ENCODE assay signal across 24 cellular contexts in genomic region chr3:94596887-94597537, GRCh38.
DNase-seq lines count a peak whose midpoint lies in the region; ATAC-seq, FAIRE-seq and TF ChIP-seq lines count a peak whose summit lies in the region.
"Had no signal": no experiment of that assay in that cellular context is flagged by ENCODE, and none has a peak within 500 bp of the region (broad histone marks: within the 10 kb centered on the region; RNA-seq: fewer than 3 reads in every experiment).

No MANE protein-coding gene starts in this region.

- POLR2A ChIA-PET in SK-N-SH (lab: Yijun Ruan, JAX): no interaction called here

- H3K4me2 ChIP-seq in SK-N-SH: no peak overlapping the region
- H3K4me2 ChIP-seq: KMS-11 had no signal

- TF ChIP-seq EP300 in SK-N-SH (IDR thresholded peaks at IDR 0.05; ENCODE audit: borderline replicate concordance in 1 of 2, low read depth in 1 of 2, low read length in 1 of 2): no peak

- H3K27me3 Mint-ChIP-seq in activated T-cell treated with anti-CD3 and anti-CD28 coated beads, Interleukin-2, amount 50 U/mL, for 4 hours (ENCODE audit: low read depth): no peaks in the 10 kb centered on the region
- H3K27me3 Mint-ChIP-seq: B cell had no signal

- no peaks in the 10 kb centered on the region for H3K9me3 ChIP-seq in SK-N-SH
- H3K9me3 ChIP-seq: Caco-2, mucosa of descending colon, prostate gland had no signal

- no peak overlapping the region for H3K27ac ChIP-seq in SK-N-SH (ENCODE audit: low read depth in 2 of 2, low read length in 1 of 2)
- H3K27ac ChIP-seq: 22Rv1, epithelial cell of prostate, KMS-11, prostate gland had no signal

- no peak for DNase-seq in SK-N-SH
- DNase-seq in activated T-cell treated with anti-CD3 and anti-CD28 coated beads, Interleukin-2, amount 50 U/mL, for 4 hours: no peak
- no peak for DNase-seq in OCI-M1 (lab: John Stamatoyannopoulos, UW)
- DNase-seq in GM03348 (ENCODE audit: low spot score): no peak
- DNase-seq: activated CD4-positive, alpha-beta T cell treated with anti-CD3 and anti-CD28 coated beads, Interleukin-2, amount 50 U/mL, for 4 hours; activated naive CD4-positive, alpha-beta T cell treated with Interleukin-2 at 50 U/mL for 16 hours; Caco-2; foreskin fibroblast; mucosa of descending colon; NCI-H1048; NCI-H510A treated with DMSO at 0.1 percent for 48 hours; T-helper 1 cell had no signal

- peak; percentile 92 for FAIRE-seq in endometrium (lab: Jason Lieb, UNC)
- FAIRE-seq: urothelium cell line had no signal

- TF ChIP-seq CTCF in SK-N-SH (IDR thresholded peaks at IDR 0.05): no peak

- CTCF ChIA-PET in SK-N-SH (lab: Yijun Ruan, JAX): no interaction called here

- H4K20me1 ChIP-seq in SK-N-SH (ENCODE audit: insufficient read depth): no peaks in the 10 kb centered on the region

- ATAC-seq in SK-N-SH treated with all-trans-retinoic acid at 6 μM for 48 hours (no peak), HG02610 (IDR thresholded peaks at IDR 0.05; ENCODE audit: unreplicated experiment) (peak; percentile 93), HG03095 (IDR thresholded peaks at IDR 0.05; ENCODE audit: unreplicated experiment) (peak; percentile 75)
- ATAC-seq in activated T-cell treated with anti-CD3 and anti-CD28 coated beads, Interleukin-2, amount 50 U/mL, for 4 hours: no peak
- ATAC-seq: HCT116, mucosa of descending colon had no signal

- no peak overlapping the region for H3K9ac ChIP-seq in SK-N-SH
- H3K9ac ChIP-seq: KMS-11 had no signal

- no peaks in the 10 kb centered on the region for H3F3A ChIP-seq in SK-N-SH (replicated peaks; ENCODE audit: insufficient read depth)

- no peak overlapping the region for H3K4me3 ChIP-seq in SK-N-SH (ENCODE audit: low read depth in 2 of 2, low read length in 1 of 2)
- H3K4me3 ChIP-seq: mucosa of descending colon, prostate gland had no signal

- H3K36me3 ChIP-seq in SK-N-SH (replicated peaks in 1 of 2; ENCODE audit: control insufficient read depth in 1 of 2, insufficient read depth in 2 of 2, low read length in 1 of 2): no peaks in the 10 kb centered on the region
- H3K36me3 ChIP-seq: prostate gland had no signal

- no peaks in the 10 kb centered on the region for H3K79me2 ChIP-seq in SK-N-SH (ENCODE audit: insufficient read depth)

- peaks cover 9% of the 10 kb centered on the region for H3K9me3 Mint-ChIP-seq in activated T-cell treated with anti-CD3 and anti-CD28 coated beads, Interleukin-2, amount 50 U/mL, for 4 hours

- H3K9me2 ChIP-seq in SK-N-SH: no peaks in the 10 kb centered on the region

- H3K36me3 Mint-ChIP-seq in activated T-cell treated with anti-CD3 and anti-CD28 coated beads, Interleukin-2, amount 50 U/mL, for 4 hours (ENCODE audit: insufficient read depth): no peaks in the 10 kb centered on the region

- H3K27me3 ChIP-seq in SK-N-SH (ENCODE audit: insufficient read depth): no peaks in the 10 kb centered on the region

- H3K4me1 ChIP-seq in SK-N-SH (ENCODE audit: control insufficient read depth in 1 of 2, insufficient read depth in 2 of 2, low read depth in 1 of 2, low read length in 1 of 2): no peaks in the 10 kb centered on the region
- H3K4me1 ChIP-seq: Caco-2, prostate gland had no signal

- TF ChIP-seq RAD21 in SK-N-SH (IDR thresholded peaks at IDR 0.05; ENCODE audit: low read length): no peak

- no peak overlapping the region for H3K4me3 Mint-ChIP-seq in activated T-cell treated with anti-CD3 and anti-CD28 coated beads, Interleukin-2, amount 50 U/mL, for 4 hours
- H3K4me3 Mint-ChIP-seq: B cell, neural crest cell had no signal

- H3K4me1 Mint-ChIP-seq in activated T-cell treated with anti-CD3 and anti-CD28 coated beads, Interleukin-2, amount 50 U/mL, for 4 hours (ENCODE audit: low read depth): no peaks in the 10 kb centered on the region
- H3K4me1 Mint-ChIP-seq: B cell had no signal

- H2AFZ ChIP-seq in SK-N-SH (ENCODE audit: low read depth): 0 out of 2 replicates have a peak overlapping the region, but pooled peaks have one; percentile 35

- WGBS in SK-N-SH (ENCODE audit: low lambda C conversion rate): 17% methylated on average over 4 of the region's 4 CpGs

TF ChIP-seq in SK-N-SH, 30 proteins besides CTCF, POLR2A, EP300 and RAD21:
- TF ChIP-seq TEAD4 (IDR thresholded peaks at IDR 0.05; ENCODE audit: borderline replicate concordance, insufficient read depth) (no peak), CHD2 (IDR thresholded peaks at IDR 0.05; ENCODE audit: low read length, partially characterized antibody) (no peak), SMC3 (IDR thresholded peaks at IDR 0.05; ENCODE audit: low read depth, low read length) (no peak)
- TF ChIP-seq, protein P1, sequence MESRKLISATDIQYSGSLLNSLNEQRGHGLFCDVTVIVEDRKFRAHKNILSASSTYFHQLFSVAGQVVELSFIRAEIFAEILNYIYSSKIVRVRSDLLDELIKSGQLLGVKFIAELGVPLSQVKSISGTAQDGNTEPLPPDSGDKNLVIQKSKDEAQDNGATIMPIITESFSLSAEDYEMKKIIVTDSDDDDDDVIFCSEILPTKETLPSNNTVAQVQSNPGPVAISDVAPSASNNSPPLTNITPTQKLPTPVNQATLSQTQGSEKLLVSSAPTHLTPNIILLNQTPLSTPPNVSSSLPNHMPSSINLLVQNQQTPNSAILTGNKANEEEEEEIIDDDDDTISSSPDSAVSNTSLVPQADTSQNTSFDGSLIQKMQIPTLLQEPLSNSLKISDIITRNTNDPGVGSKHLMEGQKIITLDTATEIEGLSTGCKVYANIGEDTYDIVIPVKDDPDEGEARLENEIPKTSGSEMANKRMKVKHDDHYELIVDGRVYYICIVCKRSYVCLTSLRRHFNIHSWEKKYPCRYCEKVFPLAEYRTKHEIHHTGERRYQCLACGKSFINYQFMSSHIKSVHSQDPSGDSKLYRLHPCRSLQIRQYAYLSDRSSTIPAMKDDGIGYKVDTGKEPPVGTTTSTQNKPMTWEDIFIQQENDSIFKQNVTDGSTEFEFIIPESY (IDR thresholded peaks at IDR 0.05; ENCODE audit: borderline replicate concordance, low read depth): no peak
TF ChIP-seq in SK-N-SH: peak in this region for 0.

TF ChIP-seq in SK-N-SH treated with all-trans-retinoic acid at 6 μM for 48 hours, 23 proteins besides CTCF, POLR2A, EP300 and RAD21:
- TF ChIP-seq TOX (CRISPR knock-in tag; IDR thresholded peaks at IDR 0.05; ENCODE audit: borderline replicate concordance): no peak
- no peak for TF ChIP-seq RARB (CRISPR knock-in tag; IDR thresholded peaks at IDR 0.05)
- no peak for TF ChIP-seq ZNF565 (CRISPR knock-in tag; conservative IDR thresholded peaks at IDR 0.05; ENCODE audit: low read depth)

Comparison
In these comparisons a context has a peak if more than half of its experiments do, and no peak if none do; other contexts are left out.
1. ATAC-seq: peak in HG02610 (single experiment) and HG03095 (single experiment); none in SK-N-SH treated with all-trans-retinoic acid at 6 μM for 48 hours (single experiment) and activated T-cell treated with anti-CD3 and anti-CD28 coated beads, Interleukin-2, amount 50 U/mL, for 4 hours (0 of 2).